Comparison of ENCODE assay signal across 21 cellular contexts in the genomic region with DNA sequence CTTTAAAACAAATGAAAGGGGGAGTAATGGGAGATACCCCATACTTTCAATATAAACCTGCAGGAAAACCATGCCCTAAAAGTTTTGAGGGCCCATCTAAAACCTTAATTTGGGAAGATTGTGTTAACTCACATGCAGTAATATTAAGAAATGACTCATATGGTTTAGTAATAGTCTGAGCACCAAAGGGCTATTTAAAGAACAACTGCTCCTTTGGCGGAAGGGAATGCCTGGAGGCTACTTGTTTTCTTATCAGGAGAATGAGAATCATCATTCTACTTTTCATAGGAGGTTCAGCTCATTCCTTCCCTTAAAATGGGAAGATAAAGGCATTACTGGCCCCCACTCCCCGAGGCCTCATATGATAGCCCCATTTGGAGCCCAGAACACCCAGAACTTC. TPM values are rescaled to one million over a fixed set of nuclear protein-coding genes. Genes with fewer than 3 reads are reported as not detected.
DNase-seq lines count a peak whose midpoint lies in the region; ATAC-seq and TF ChIP-seq lines count a peak whose summit lies in the region.
"Had no signal": no experiment of that assay in that cellular context is flagged by ENCODE, and none has a peak within 500 bp of the region (broad histone marks: within the 10 kb centered on the region; RNA-seq: fewer than 3 reads in every experiment).

No MANE protein-coding gene starts in this region.

- no peak overlapping the region for H4K12ac ChIP-seq in trophoblast cell (ENCODE audit: low read depth, low read length)

- CTCF ChIA-PET in PC-9 (lab: Charles Lee): interaction anchor here (0.6 kb wide), 1 partner anchor 48 kb away, joined by 3 read pairs; the partner anchor contains the start of gene SPIN3

- WGBS in trophoblast cell (ENCODE audit: extremely low coverage, insufficient coverage, insufficient read length): no CpG with 5 or more reads among the region's 2 CpGs

- H2AK5ac ChIP-seq in trophoblast cell (ENCODE audit: low read length): no peak overlapping the region

- no peak overlapping the region for H3K4ac ChIP-seq in trophoblast cell (ENCODE audit: low read depth, low read length)

- no peak overlapping the region for H3K23ac ChIP-seq in trophoblast cell (ENCODE audit: low read length)

- H3K27ac ChIP-seq in PC-9: no peak overlapping the region
- no peak overlapping the region for H3K27ac ChIP-seq in trophoblast cell (ENCODE audit: low read depth, low read length)
- H3K27ac ChIP-seq: coronary artery had no signal

- no peak overlapping the region for H3K14ac ChIP-seq in trophoblast cell (ENCODE audit: low read length)

- TF ChIP-seq CTCF in PC-9 (conservative IDR thresholded peaks at IDR 0.05): no peak

- no peaks in the 10 kb centered on the region for H3K4me1 ChIP-seq in PC-9 (replicated peaks; ENCODE audit: insufficient read depth)
- no peaks in the 10 kb centered on the region for H3K4me1 ChIP-seq in trophoblast cell (ENCODE audit: control insufficient read depth in 1 of 2, insufficient read depth in 2 of 2, low read length in 2 of 2)

- H3K4me3 Mint-ChIP-seq in activated T-helper 17 cell treated with anti-CD3 and anti-CD28 coated beads, Interleukin-2, amount 50 U/mL, for 72 hours: no peak overlapping the region
- H3K4me3 Mint-ChIP-seq in T-helper 17 cell: no peak overlapping the region
- H3K4me3 Mint-ChIP-seq: activated naive CD4-positive, alpha-beta T cell treated with anti-CD3 and anti-CD28 coated beads, Interleukin-2, amount 50 U/mL, for 24 hours; CD4-positive, alpha-beta T cell; memory B cell; naive B cell; stimulated activated effector memory CD8-positive, alpha-beta T cell treated with anti-CD3 and anti-CD28 coated beads, Interleukin-12 subunit alpha, Interleukin-12 subunit beta, amount 100 ng/mL, for 72 hours had no signal

- H3K18ac ChIP-seq in trophoblast cell (ENCODE audit: low read length): no peak overlapping the region

- no peaks in the 10 kb centered on the region for H3K36me3 Mint-ChIP-seq in activated T-helper 17 cell treated with anti-CD3 and anti-CD28 coated beads, Interleukin-2, amount 50 U/mL, for 72 hours (ENCODE audit: low read depth)
- H3K36me3 Mint-ChIP-seq in T-helper 17 cell (ENCODE audit: low read depth): no peaks in the 10 kb centered on the region
- H3K36me3 Mint-ChIP-seq: memory B cell; naive B cell; stimulated activated effector memory CD8-positive, alpha-beta T cell treated with anti-CD3 and anti-CD28 coated beads, Interleukin-12 subunit alpha, Interleukin-12 subunit beta, amount 100 ng/mL, for 72 hours had no signal

- H2BK120ac ChIP-seq in trophoblast cell (ENCODE audit: insufficient read depth, low read length, poor library complexity): no peak overlapping the region

- H3K4me3 ChIP-seq in PC-9 (no peak overlapping the region), trophoblast cell (ENCODE audit: low read depth, low read length) (no peak overlapping the region)
- H3K4me3 ChIP-seq: coronary artery, K562 had no signal

- H2BK5ac ChIP-seq in trophoblast cell (ENCODE audit: low read depth, low read length, poor library complexity): no peak overlapping the region

- H3K27me3 ChIP-seq in PC-9 (ENCODE audit: insufficient read depth, low read depth) (no peaks in the 10 kb centered on the region), trophoblast cell (ENCODE audit: insufficient read depth, low read length) (no peaks in the 10 kb centered on the region)

- no peaks in the 10 kb centered on the region for H3F3A ChIP-seq in PC-9 (ENCODE audit: insufficient read depth, low read depth)

- no peak overlapping the region for H3K9ac ChIP-seq in trophoblast cell (ENCODE audit: low read length)

- intact Hi-C loops in PC-9 (cut with micrococcal nuclease; ENCODE audit: unreplicated experiment): no loop called here

- H3K79me1 ChIP-seq in trophoblast cell (ENCODE audit: low read length): no peaks in the 10 kb centered on the region

- no peak overlapping the region for H4K8ac ChIP-seq in trophoblast cell (ENCODE audit: low read depth, low read length)

- no peak overlapping the region for H2AFZ ChIP-seq in PC-9
- H2AFZ ChIP-seq in trophoblast cell (ENCODE audit: insufficient read depth, low read length, poor library complexity): no peak overlapping the region

- no peaks in the 10 kb centered on the region for H3K79me2 ChIP-seq in PC-9 (ENCODE audit: low read depth)
- no peaks in the 10 kb centered on the region for H3K79me2 ChIP-seq in trophoblast cell (ENCODE audit: control insufficient read depth, insufficient read depth, low read length, poor library complexity)

- no peaks in the 10 kb centered on the region for H3K9me2 ChIP-seq in PC-9 (ENCODE audit: insufficient read depth)

- POLR2A ChIA-PET in PC-9 (lab: Charles Lee; ENCODE audit: unreplicated experiment): no interaction called here

- BruUV-seq in PC-9 (replicated peaks; lab: Mats Ljungman, UMichigan): no TSS peak

- H3K27ac Mint-ChIP-seq in activated T-helper 17 cell treated with anti-CD3 and anti-CD28 coated beads, Interleukin-2, amount 50 U/mL, for 72 hours: no peak overlapping the region
- H3K27ac Mint-ChIP-seq in T-helper 17 cell: no peak overlapping the region
- H3K27ac Mint-ChIP-seq: activated naive CD4-positive, alpha-beta T cell treated with anti-CD3 and anti-CD28 coated beads, Interleukin-2, amount 50 U/mL, for 24 hours; CD4-positive, alpha-beta T cell; memory B cell; naive B cell; stimulated activated effector memory CD8-positive, alpha-beta T cell treated with anti-CD3 and anti-CD28 coated beads, Interleukin-12 subunit alpha, Interleukin-12 subunit beta, amount 100 ng/mL, for 72 hours had no signal

- no peaks in the 10 kb centered on the region for H3K27me3 Mint-ChIP-seq in activated T-helper 17 cell treated with anti-CD3 and anti-CD28 coated beads, Interleukin-2, amount 50 U/mL, for 72 hours
- H3K27me3 Mint-ChIP-seq in T-helper 17 cell: no peaks in the 10 kb centered on the region
- H3K27me3 Mint-ChIP-seq: activated naive CD4-positive, alpha-beta T cell treated with anti-CD3 and anti-CD28 coated beads, Interleukin-2, amount 50 U/mL, for 24 hours; CD4-positive, alpha-beta T cell; memory B cell had no signal

- no peak for ATAC-seq in GM21367 (IDR thresholded peaks at IDR 0.05; ENCODE audit: unreplicated experiment)
- no peak for ATAC-seq in activated T-helper 17 cell treated with anti-CD3 and anti-CD28 coated beads, Interleukin-2, amount 50 U/mL, for 72 hours (replicated peaks)
- ATAC-seq in T-helper 17 cell: no peak
- ATAC-seq: K562; sciatic nerve; stimulated activated effector memory CD8-positive, alpha-beta T cell treated with anti-CD3 and anti-CD28 coated beads, Interleukin-12 subunit alpha, Interleukin-12 subunit beta, amount 100 ng/mL, for 72 hours had no signal

- H3K4me2 ChIP-seq in PC-9 (no peak overlapping the region), trophoblast cell (ENCODE audit: low read length) (no peak overlapping the region)

- H3K9me3 ChIP-seq in PC-9 (ENCODE audit: insufficient read depth, low read depth) (no peaks in the 10 kb centered on the region; the same call in 1 of the 2 replicates), trophoblast cell (ENCODE audit: insufficient read depth, low read depth, low read length) (no peaks in the 10 kb centered on the region), T-helper 17 cell (ENCODE audit: control insufficient read depth, low read length, poor library complexity, severe bottlenecking) (no peaks in the 10 kb centered on the region)

- no peaks in the 10 kb centered on the region for H4K20me1 ChIP-seq in PC-9 (ENCODE audit: insufficient read depth)

- no peaks in the 10 kb centered on the region for H3K4me1 Mint-ChIP-seq in activated T-helper 17 cell treated with anti-CD3 and anti-CD28 coated beads, Interleukin-2, amount 50 U/mL, for 72 hours
- no peaks in the 10 kb centered on the region for H3K4me1 Mint-ChIP-seq in T-helper 17 cell
- H3K4me1 Mint-ChIP-seq: activated naive CD4-positive, alpha-beta T cell treated with anti-CD3 and anti-CD28 coated beads, Interleukin-2, amount 50 U/mL, for 24 hours; memory B cell; naive B cell; stimulated activated effector memory CD8-positive, alpha-beta T cell treated with anti-CD3 and anti-CD28 coated beads, Interleukin-12 subunit alpha, Interleukin-12 subunit beta, amount 100 ng/mL, for 72 hours had no signal

- H3K36me3 ChIP-seq in PC-9 (ENCODE audit: low read depth) (no peaks in the 10 kb centered on the region), trophoblast cell (ENCODE audit: control insufficient read depth in 1 of 2, insufficient read depth in 2 of 2, low read length in 2 of 2) (no peaks in the 10 kb centered on the region)

- DNase-seq in EL: peak; percentile 29
- peak; percentile 16 to 43 for DNase-seq in PC-9
- DNase-seq in dermis blood vessel endothelial cell: peak; percentile 1
- DNase-seq in trophoblast cell: peak; percentile 35 to 80
- no peak for DNase-seq in NCI-H774 (lab: John Stamatoyannopoulos, UW)
- DNase-seq in T-helper 17 cell: no peak
- DNase-seq: CD4-positive, alpha-beta T cell; GF-D8; naive B cell; NCI-H187; NCI-H2227 treated with DMSO at 0.1 percent for 48 hours; NCI-H82; OCI-M1 had no signal

- no peak overlapping the region for H2BK12ac ChIP-seq in trophoblast cell (ENCODE audit: low read length)

- H4K91ac ChIP-seq in trophoblast cell (ENCODE audit: low read depth, low read length): no peak overlapping the region

- H3K9me3 Mint-ChIP-seq in activated T-helper 17 cell treated with anti-CD3 and anti-CD28 coated beads, Interleukin-2, amount 50 U/mL, for 72 hours: peaks cover 3% of the 10 kb centered on the region
- H3K9me3 Mint-ChIP-seq: activated naive CD4-positive, alpha-beta T cell treated with anti-CD3 and anti-CD28 coated beads, Interleukin-2, amount 50 U/mL, for 24 hours; CD4-positive, alpha-beta T cell; stimulated activated effector memory CD8-positive, alpha-beta T cell treated with anti-CD3 and anti-CD28 coated beads, Interleukin-12 subunit alpha, Interleukin-12 subunit beta, amount 100 ng/mL, for 72 hours had no signal

RNA-seq across cellular contexts. Expression of gene SPIN3, which starts 47.6 kb away (rescaled TPM):
- 29.8 and 39.6 TPM in 2 replicates for total RNA-seq in PC-9 (2021)
- 4.2 and 5.8 TPM in 2 replicates for total RNA-seq in dermis blood vessel endothelial cell
- polyA plus RNA-seq in trophoblast cell (2013): 3.5 TPM in 2 replicates
- total RNA-seq in activated T-helper 17 cell treated with anti-CD3 and anti-CD28 coated beads, Interleukin-2, amount 50 U/mL, for 72 hours: 10 to 100 TPM in 1 of 2 donors, 1 to 10 TPM in 1; 7.6 to 11.7 TPM
- total RNA-seq in T-helper 17 cell: 10 to 100 TPM in 1 of 2 donors, 1 to 10 TPM in 1; 9.7 to 10.3 TPM

Comparison
In these comparisons a context has a peak if more than half of its experiments do, and no peak if none do; other contexts are left out.
1. DNase-seq: peak in EL (single experiment), PC-9 (2 of 2), dermis blood vessel endothelial cell (single experiment) and trophoblast cell (2 of 2); none in NCI-H774 (single experiment) and T-helper 17 cell (0 of 3).